ENCODE assay signal across 23 cellular contexts in the genomic region with DNA sequence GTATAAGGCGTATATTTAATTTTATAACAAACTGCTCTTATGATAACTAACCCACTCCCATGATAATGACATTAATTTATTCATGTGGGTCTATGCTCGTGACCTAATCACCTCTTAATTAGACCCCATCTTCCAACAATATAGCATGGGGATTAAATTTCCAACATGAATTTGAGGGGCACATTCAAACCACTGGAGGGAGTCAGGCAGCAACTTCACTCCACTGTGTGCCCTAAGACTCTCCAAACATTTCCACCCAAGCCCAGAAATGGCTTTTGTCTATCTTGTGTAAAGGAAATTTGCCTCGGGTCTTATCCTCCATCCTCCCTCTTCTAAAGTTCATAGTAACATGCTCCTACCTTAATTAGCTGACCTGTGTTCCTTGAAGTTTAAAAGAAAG.
DNase-seq lines count a peak whose midpoint lies in the region; ATAC-seq and TF ChIP-seq lines count a peak whose summit lies in the region.
"Had no signal": no experiment of that assay in that cellular context is flagged by ENCODE, and none has a peak within 500 bp of the region (broad histone marks: within the 10 kb centered on the region; RNA-seq: fewer than 3 reads in every experiment).

No MANE protein-coding gene starts in this region.

- H3K27me3 ChIP-seq in H9 (ENCODE audit: insufficient read depth, low read length) (no peaks in the 10 kb centered on the region), brain microvascular endothelial cell (replicated peaks) (no peaks in the 10 kb centered on the region), foreskin keratinocyte (peaks cover 10% of the 10 kb centered on the region)
- H3K27me3 ChIP-seq: MG63 had no signal

- H3K27ac ChIP-seq in H9 (ENCODE audit: insufficient read length, low read depth, low read length) (no peak overlapping the region), brain microvascular endothelial cell (no peak overlapping the region), foreskin keratinocyte (no peak overlapping the region)
- H3K27ac ChIP-seq: KMS-11, PC-9, RWPE1 had no signal

- H4K20me1 ChIP-seq in H9 (ENCODE audit: control insufficient read depth, insufficient read depth, insufficient read length): no peaks in the 10 kb centered on the region

- H2BK12ac ChIP-seq in H9 (ENCODE audit: insufficient read length, low read depth, low read length): no peak overlapping the region

- no peaks in the 10 kb centered on the region for H3K36me3 ChIP-seq in brain microvascular endothelial cell (replicated peaks)
- H3K36me3 ChIP-seq: MG63 had no signal

- H2AK5ac ChIP-seq in H9 (ENCODE audit: insufficient read length, low read length): no peak overlapping the region

- H4K91ac ChIP-seq in H9 (ENCODE audit: insufficient read length, low read depth, low read length): no peak overlapping the region

- no peak overlapping the region for H3K4me3 ChIP-seq in brain microvascular endothelial cell (ENCODE audit: low read depth, low read length)
- H3K4me3 ChIP-seq: MG63, PC-9 had no signal

- no peaks in the 10 kb centered on the region for H3K79me1 ChIP-seq in H9 (ENCODE audit: insufficient read depth, low read depth, low read length, poor library complexity, severe bottlenecking)

- H3K27ac Mint-ChIP-seq in H9: no peak overlapping the region
- H3K27ac Mint-ChIP-seq: B cell had no signal

- H3K56ac ChIP-seq in H9 (ENCODE audit: insufficient read length, low read depth, low read length): no peak overlapping the region

- H2BK120ac ChIP-seq in H9 (ENCODE audit: low read depth, low read length, poor library complexity, severe bottlenecking): no peak overlapping the region

- H3K9me3 ChIP-seq in H9 (ENCODE audit: control insufficient read depth, low read depth, low read length): no peaks in the 10 kb centered on the region
- H3K9me3 ChIP-seq: MG63 had no signal

- H3K4me2 ChIP-seq in H9 (ENCODE audit: insufficient read depth, insufficient read length, low read length): no peak overlapping the region
- H3K4me2 ChIP-seq: KMS-11, PC-9 had no signal

- no peak overlapping the region for H2BK15ac ChIP-seq in H9 (ENCODE audit: low read depth, low read length)

- H3K4me1 Mint-ChIP-seq in H9: 0 out of 4 replicates have a peak, but pooled peaks cover 0 to 3% of the 10 kb centered on the region in 2 experiments

- H3K9me3 Mint-ChIP-seq in H9: peaks cover 0 to 2% of the 10 kb centered on the region in 2 experiments; a peak in 3 of 5 replicates

- H3K23ac ChIP-seq in H9 (ENCODE audit: insufficient read length, low read depth, low read length): no peak overlapping the region

- H3K4me1 ChIP-seq in H9 (ENCODE audit: insufficient read depth, low read length) (no peaks in the 10 kb centered on the region), foreskin keratinocyte (no peaks in the 10 kb centered on the region)

- no peak overlapping the region for H3T11ph ChIP-seq in H9 (ENCODE audit: low read length)

- H3K4ac ChIP-seq in H9 (ENCODE audit: low read depth, low read length): no peak overlapping the region

- peak; percentile 2 for DNase-seq in NCI-H748 (lab: John Stamatoyannopoulos, UW; ENCODE audit: unreplicated experiment)
- DNase-seq in NCI-H748 treated with DMSO at 0.1 percent for 48 hours (lab: John Stamatoyannopoulos, UW): no peak
- no peak for DNase-seq in H9
- DNase-seq in brain microvascular endothelial cell: no peak
- no peak for DNase-seq in foreskin keratinocyte
- DNase-seq in NCI-H146 treated with DMSO at 0.1 percent for 48 hours (lab: John Stamatoyannopoulos, UW; ENCODE audit: unreplicated experiment): no peak
- no peak for DNase-seq in erythroblast (lab: John Stamatoyannopoulos, UW)
- no peak for DNase-seq in HuH-7 (ENCODE audit: low spot score)
- DNase-seq: 8988T, COR-L47, DMS 273 treated with DMSO at 0.1 percent for 48 hours, DND-41, H7, MG63, NCI-H1048, NCI-H1436, NCI-H2029, NCI-H774, PC-9, SIG-M5 had no signal

- TF ChIP-seq POLR2A in erythroblast (IDR thresholded peaks at IDR 0.05; ENCODE audit: low read length): no peak

- H3K79me2 ChIP-seq in H9 (ENCODE audit: insufficient read depth, low read length): no peaks in the 10 kb centered on the region

- in situ Hi-C loops in brain microvascular endothelial cell (cut with HindIII; ENCODE audit: low pct_ligation_motif_present, low sequenced_read_pairs): no loop called here

- H3K36me3 Mint-ChIP-seq in H9 (ENCODE audit: insufficient read depth in 1 of 3, low read depth in 3 of 3): no peaks in the 10 kb centered on the region; a peak in 1 of 7 replicates

- H3K9ac ChIP-seq in H9 (ENCODE audit: extremely low read depth, insufficient read length, low read length): no peak overlapping the region
- H3K9ac ChIP-seq: KMS-11 had no signal

- H3K4me3 Mint-ChIP-seq in H9: no peak overlapping the region
- H3K4me3 Mint-ChIP-seq: B cell had no signal

- H3K27me3 Mint-ChIP-seq in H9 (ENCODE audit: low read depth): no peaks in the 10 kb centered on the region

- H3K23me2 ChIP-seq in H9 (ENCODE audit: insufficient read length, low read depth, low read length, poor library complexity, severe bottlenecking): no peaks in the 10 kb centered on the region

- H4K8ac ChIP-seq in H9 (replicated peaks; ENCODE audit: insufficient read length, low read depth, low read length): no peak overlapping the region

- no peak overlapping the region for H4K5ac ChIP-seq in H9 (ENCODE audit: insufficient read length, low read depth, low read length)

- no peak overlapping the region for H2BK20ac ChIP-seq in H9 (ENCODE audit: low read depth, low read length, poor library complexity, severe bottlenecking)

- ATAC-seq in foreskin keratinocyte: no peak

- TF ChIP-seq CTCF in H9 (conservative IDR thresholded peaks at IDR 0.05) (peak; percentile 35; the same call in 2 of the 3 replicates), brain microvascular endothelial cell (IDR thresholded peaks at IDR 0.05; ENCODE audit: low read depth, low read length, missing control alignments) (peak; percentile 40), foreskin keratinocyte (conservative IDR thresholded peaks at IDR 0.05) (peak; percentile 28)

- no peak overlapping the region for H3K14ac ChIP-seq in H9 (ENCODE audit: insufficient read depth, low read length)

- WGBS in H9 (ENCODE audit: extremely low coverage, insufficient read length, low lambda C conversion rate): no CpG with 5 or more reads among the region's 3 CpGs

- H3K18ac ChIP-seq in H9 (ENCODE audit: insufficient read length, low read depth, low read length): no peak overlapping the region

- H2BK5ac ChIP-seq in H9 (ENCODE audit: insufficient read length, low read length): no peak overlapping the region

- no peak overlapping the region for H2AFZ ChIP-seq in H9 (ENCODE audit: low read length)
- H2AFZ ChIP-seq: PC-9 had no signal
